16 cellular contexts compared by ENCODE assay signal in the genomic region with DNA sequence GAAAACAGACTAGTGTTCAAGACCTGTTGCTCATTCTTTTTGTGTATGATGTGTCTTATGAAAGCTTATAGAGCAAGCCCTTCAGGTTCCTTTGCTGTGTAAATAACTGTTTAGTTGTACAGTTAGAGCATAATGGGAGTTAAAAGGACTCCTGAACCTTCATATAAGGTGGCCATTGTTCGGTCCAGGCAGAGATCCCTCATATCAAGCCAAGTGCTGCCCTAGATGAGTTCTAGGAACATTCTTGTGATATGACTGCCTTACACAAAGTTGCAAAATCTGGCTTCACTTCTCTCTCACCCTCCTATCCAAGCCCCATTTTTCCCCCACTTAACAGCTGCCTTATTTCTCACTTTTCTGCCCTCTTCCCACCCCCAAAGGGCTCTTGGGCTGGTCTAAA. TPM values are rescaled to one million over a fixed set of nuclear protein-coding genes. Genes with fewer than 3 reads are reported as not detected.
DNase-seq lines count a peak whose midpoint lies in the region; ATAC-seq and TF ChIP-seq lines count a peak whose summit lies in the region.
"Had no signal": no experiment of that assay in that cellular context is flagged by ENCODE, and none has a peak within 500 bp of the region (broad histone marks: within the 10 kb centered on the region; RNA-seq: fewer than 3 reads in every experiment).

No MANE protein-coding gene starts in this region.

- TF ChIP-seq CTCF in prostate gland (IDR thresholded peaks at IDR 0.05) = no peak

- H3K4me1 Mint-ChIP-seq in activated CD4-positive, alpha-beta T cell treated with anti-CD3 and anti-CD28 coated beads for 36 hours = peaks cover 27% of the 10 kb centered on the region
- peaks cover 6 to 37% (median 37%) of the 10 kb centered on the region in 3 donors for H3K4me1 Mint-ChIP-seq in T-cell

- H3K36me3 Mint-ChIP-seq in activated CD4-positive, alpha-beta T cell treated with anti-CD3 and anti-CD28 coated beads for 36 hours (ENCODE audit: low read depth) = peaks cover 42% of the 10 kb centered on the region
- peaks cover 54% of the 10 kb centered on the region for H3K36me3 Mint-ChIP-seq in T-cell

- no peaks in the 10 kb centered on the region for H3K27me3 ChIP-seq in skeletal muscle tissue (ENCODE audit: control insufficient read depth in 3 of 3, insufficient read depth in 3 of 3, low read length in 3 of 3)
- no peaks in the 10 kb centered on the region for H3K27me3 ChIP-seq in prostate gland (replicated peaks; ENCODE audit: insufficient read depth)

- no peak overlapping the region for H3K4me3 Mint-ChIP-seq in activated CD4-positive, alpha-beta T cell treated with anti-CD3 and anti-CD28 coated beads for 36 hours
- H3K4me3 Mint-ChIP-seq in T-cell = no peak overlapping the region
- H3K4me3 Mint-ChIP-seq: activated CD4-positive, alpha-beta T cell treated with anti-CD3 and anti-CD28 coated beads, Interleukin-2, amount 10 ng/mL, durations not matched to agents 7 days and 5 days; activated T-cell treated with anti-CD3 and anti-CD28 coated beads, Interleukin-2, amount 50 U/mL, for 4 hours had no signal

- no peak for TF ChIP-seq POLR2A in prostate gland (IDR thresholded peaks at IDR 0.05)

- peak overlapping the region; percentile 6 for H3K27ac Mint-ChIP-seq in activated CD4-positive, alpha-beta T cell treated with anti-CD3 and anti-CD28 coated beads for 36 hours
- peak overlapping the region; percentile 44 to 45 for H3K27ac Mint-ChIP-seq in T-cell
- H3K27ac Mint-ChIP-seq: activated CD4-positive, alpha-beta T cell treated with anti-CD3 and anti-CD28 coated beads, Interleukin-2, amount 10 ng/mL, durations not matched to agents 7 days and 5 days had no signal

- POLR2A ChIA-PET in activated CD4-positive, alpha-beta T cell treated with anti-CD3 and anti-CD28 coated beads for 36 hours (lab: Charles Lee) = no interaction called here
- POLR2A ChIA-PET in T-cell (lab: Charles Lee) = interaction anchor here in 1 of 2 donors (0.6 kb wide), 1 partner anchor 10 kb away, joined by 3 read pairs; no protein-coding TSS in a partner anchor

- no peak for DNase-seq in activated CD4-positive, alpha-beta T cell treated with anti-CD3 and anti-CD28 coated beads for 36 hours
- DNase-seq in activated CD4-positive, alpha-beta T cell treated with anti-CD3 and anti-CD28 coated beads for 4 hours = no peak
- no peak for DNase-seq in T-cell
- DNase-seq in fibroblast of peridontal ligament (ENCODE audit: extremely low read depth) = peak; percentile 51
- no peak for DNase-seq in sciatic nerve (ENCODE audit: low spot score)
- DNase-seq in prostate gland (ENCODE audit: low spot score) = no peak
- DNase-seq: activated CD4-positive, alpha-beta T cell treated with anti-CD3 and anti-CD28 coated beads, Interleukin-2, amount 10 ng/mL, durations not matched to agents 7 days and 5 days; activated T-cell treated with anti-CD3 and anti-CD28 coated beads, Interleukin-2, amount 50 U/mL, for 4 hours; GF-D8; NCI-H2029 treated with DMSO at 0.1 percent for 48 hours; NCI-H82; stimulated activated CD4-positive, alpha-beta T cell treated with anti-CD3 and anti-CD28 coated beads, Interleukin-2, amount 100 ng/mL, for 48 hours; T-helper 2 cell; trophoblast cell had no signal

- H3K9me3 ChIP-seq in skeletal muscle tissue (ENCODE audit: control insufficient read depth in 3 of 3, low read length in 3 of 3) = no peaks in the 10 kb centered on the region
- no peaks in the 10 kb centered on the region for H3K9me3 ChIP-seq in prostate gland

- no peaks in the 10 kb centered on the region for H3K27me3 Mint-ChIP-seq in activated CD4-positive, alpha-beta T cell treated with anti-CD3 and anti-CD28 coated beads for 36 hours
- H3K27me3 Mint-ChIP-seq in T-cell = no peaks in the 10 kb centered on the region
- H3K27me3 Mint-ChIP-seq: activated CD4-positive, alpha-beta T cell treated with anti-CD3 and anti-CD28 coated beads, Interleukin-2, amount 10 ng/mL, durations not matched to agents 7 days and 5 days had no signal

- peak overlapping the region; percentile 97 for H3K27ac ChIP-seq in skeletal muscle tissue (ENCODE audit: low read depth, low read length)
- H3K27ac ChIP-seq in prostate gland = no peak overlapping the region

- no peak for ATAC-seq in activated CD4-positive, alpha-beta T cell treated with anti-CD3 and anti-CD28 coated beads for 36 hours
- no peak for ATAC-seq in T-cell (replicated peaks in 1 of 4)
- ATAC-seq in sciatic nerve = no peak
- no peak for ATAC-seq in GM21723 (IDR thresholded peaks at IDR 0.05; ENCODE audit: unreplicated experiment)
- ATAC-seq: activated T-cell treated with anti-CD3 and anti-CD28 coated beads, Interleukin-2, amount 50 U/mL, for 4 hours had no signal

- H3K4me3 ChIP-seq in skeletal muscle tissue (ENCODE audit: low read length in 3 of 3) (no peak overlapping the region), prostate gland (no peak overlapping the region)

- H3K36me3 ChIP-seq in skeletal muscle tissue (ENCODE audit: control insufficient read depth in 3 of 3, insufficient read depth in 3 of 3, low read length in 3 of 3) (peaks cover 5 to 30% (median 15%) of the 10 kb centered on the region in 3 donors), prostate gland (no peaks in the 10 kb centered on the region)

- CTCF ChIA-PET in activated CD4-positive, alpha-beta T cell treated with anti-CD3 and anti-CD28 coated beads for 36 hours (lab: Charles Lee) = no interaction called here
- CTCF ChIA-PET in T-cell (lab: Charles Lee) = no interaction called here

- WGBS in prostate gland = 0% methylated on average over 1 of the region's 1 CpG

- H3K4me1 ChIP-seq in skeletal muscle tissue (ENCODE audit: control insufficient read depth in 3 of 3, insufficient read depth in 3 of 3, low read length in 3 of 3) = peaks cover 44 to 74% (median 69%) of the 10 kb centered on the region in 3 donors
- H3K4me1 ChIP-seq in prostate gland (replicated peaks) = no peaks in the 10 kb centered on the region

- peak overlapping the region in 1 of 3 donors; percentile 18 for H3K9ac ChIP-seq in skeletal muscle tissue (ENCODE audit: low read depth in 1 of 3, low read length in 3 of 3)

- intact Hi-C loops in activated CD4-positive, alpha-beta T cell treated with anti-CD3 and anti-CD28 coated beads for 36 hours (cut with DNase I, micrococcal nuclease) = no loop called here
- intact Hi-C loops in sciatic nerve (cut with DNase I) = no loop called here
- intact Hi-C loops in prostate gland (cut with DNase I) = loop anchor here (10.0 kb wide), 1 partner anchor 67 kb away; a partner anchor contains a TSS

- H3K9me3 Mint-ChIP-seq in activated CD4-positive, alpha-beta T cell treated with anti-CD3 and anti-CD28 coated beads for 36 hours (ENCODE audit: low read depth) = no peaks in the 10 kb centered on the region
- H3K9me3 Mint-ChIP-seq in T-cell = no peaks in the 10 kb centered on the region
- H3K9me3 Mint-ChIP-seq: activated CD4-positive, alpha-beta T cell treated with anti-CD3 and anti-CD28 coated beads, Interleukin-2, amount 10 ng/mL, durations not matched to agents 7 days and 5 days; activated T-cell treated with anti-CD3 and anti-CD28 coated beads, Interleukin-2, amount 50 U/mL, for 4 hours had no signal

RNA-seq across cellular contexts. Expression of a gene that starts 26.9 kb away (rescaled TPM):
- 10 to 100 TPM; 13.3 to 14.0 TPM for total RNA-seq in activated CD4-positive, alpha-beta T cell treated with anti-CD3 and anti-CD28 coated beads for 36 hours
- total RNA-seq in T-cell (10 to 100 TPM; 16.3 to 30.4 (median 25.7) TPM), skeletal muscle tissue (62.6 TPM), sciatic nerve (35.2 TPM), prostate gland (10 to 100 TPM; 37.4 to 69.5 TPM)
